Comparison of ENCODE assay signal across 8 cellular contexts in the genomic region with DNA sequence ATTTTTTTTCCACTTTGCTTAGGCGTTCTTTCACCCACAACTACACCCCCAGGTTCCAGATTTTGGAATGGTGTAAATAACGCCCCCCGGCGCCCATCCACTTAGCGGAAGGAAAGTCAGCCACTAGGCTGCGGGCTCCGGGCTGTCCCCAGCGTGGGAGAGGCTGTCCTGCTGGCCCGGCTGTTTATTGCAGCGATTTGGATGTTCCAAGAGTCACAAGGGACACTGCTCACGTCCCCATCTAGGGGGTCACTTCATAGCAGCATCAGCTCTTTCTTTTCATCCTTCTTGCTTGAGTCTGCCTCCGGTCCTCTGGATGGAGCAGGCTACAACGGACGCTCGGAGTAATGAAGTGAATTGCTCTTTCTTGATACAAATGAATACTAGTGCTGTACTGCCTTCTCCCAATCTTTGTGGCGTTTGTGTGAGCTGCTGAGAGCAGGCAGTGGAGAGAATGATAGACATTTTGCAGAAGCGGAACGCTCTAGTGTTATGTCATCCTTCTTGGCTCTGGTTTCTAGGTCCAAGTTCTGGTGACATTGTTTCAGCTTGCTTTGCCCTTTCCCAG. TPM values are rescaled to one million over a fixed set of nuclear protein-coding genes. Genes with fewer than 3 reads are reported as not detected.
DNase-seq lines count a peak whose midpoint lies in the region; ATAC-seq, FAIRE-seq and TF ChIP-seq lines count a peak whose summit lies in the region.

No MANE protein-coding gene starts in this region.

- no peaks in the 10 kb centered on the region for H3K9me3 ChIP-seq in RWPE2 (ENCODE audit: severe bottlenecking)

- no peaks in the 10 kb centered on the region for H3K36me3 ChIP-seq in RWPE2 (ENCODE audit: low read depth)

- TF ChIP-seq CTCF in D721Med (IDR thresholded peaks at IDR 0.05; ENCODE audit: insufficient read depth, missing control alignments) (peak; percentile 29), RWPE2 (IDR thresholded peaks at IDR 0.05; ENCODE audit: poor library complexity, severe bottlenecking) (peak; percentile 35)

- no peak overlapping the region for H3K27ac ChIP-seq in RWPE2 (ENCODE audit: poor library complexity, severe bottlenecking)

- peaks cover 44% of the 10 kb centered on the region for H3K27me3 ChIP-seq in RWPE2 (ENCODE audit: insufficient read depth, poor library complexity, severe bottlenecking)

- FAIRE-seq in D721Med (lab: Jason Lieb, UNC) = no peak

- ATAC-seq in HG02938 (IDR thresholded peaks at IDR 0.05; ENCODE audit: unreplicated experiment) (peak; percentile 38), RWPE2 (ENCODE audit: low read depth) (peak; percentile 17; the same call in 2 of the 3 replicates), sciatic nerve (peak; percentile 75), GM18520 (IDR thresholded peaks at IDR 0.05; ENCODE audit: unreplicated experiment) (no peak)

- DNase-seq in D721Med (ENCODE audit: insufficient read length, low spot score) (no peak), RWPE2 (ENCODE audit: low spot score) (no peak), astrocyte of the hippocampus (ENCODE audit: low read depth, low spot score) (peak; percentile 38), hippocampal formation (lab: John Stamatoyannopoulos, UW) (peak; percentile 77 to 87), sciatic nerve (ENCODE audit: low spot score) (peak; percentile 64), SHP77 treated with DMSO at 0.1 percent for 48 hours (lab: John Stamatoyannopoulos, UW) (no peak)

- H3K4me3 ChIP-seq in RWPE2 (ENCODE audit: severe bottlenecking) = peak overlapping the region; percentile 38

- no peaks in the 10 kb centered on the region for H3K4me1 ChIP-seq in RWPE2 (ENCODE audit: insufficient read depth, poor library complexity, severe bottlenecking)

- intact Hi-C loops in sciatic nerve (cut with DNase I) = no loop called here

RNA-seq across cellular contexts. Expression of a gene that starts 50.7 kb away (rescaled TPM):
- total RNA-seq in sciatic nerve = 25.6 TPM

RNA-seq across cellular contexts. Expression of a gene that starts 54.0 kb away (rescaled TPM):
- total RNA-seq in sciatic nerve = 211 TPM

Comparison
In these comparisons a context has a peak if more than half of its experiments do, and no peak if none do; other contexts are left out.
1. DNase-seq: peak in astrocyte of the hippocampus (single experiment), hippocampal formation (2 of 2) and sciatic nerve (single experiment); none in D721Med (single experiment), RWPE2 (single experiment) and SHP77 treated with DMSO at 0.1 percent for 48 hours (single experiment).